8 cellular contexts compared by ENCODE assay signal in genomic region chr1:75375476-75376447, GRCh38.
A peak's percentile ranks its signal among the peaks of the same experiment; 100 is the strongest.
DNase-seq lines count a peak whose midpoint lies in the region; TF ChIP-seq lines count a peak whose summit lies in the region.
"Not testable (repeated sequence)": the region's sequence is repeated elsewhere in the genome, so short reads cannot be mapped to it uniquely, and the experiment has no call there.

No MANE protein-coding gene starts in this region.

- DNase-seq in DMS 273 (lab: John Stamatoyannopoulos, UW; ENCODE audit: unreplicated experiment) (peak; percentile 41), NCI-H2171 treated with DMSO at 0.1 percent for 48 hours (lab: John Stamatoyannopoulos, UW) (peak; percentile 51), RPMI8226 (peak; percentile 9)
- not testable (repeated sequence) for DNase-seq in HEK293T (ENCODE audit: extremely low spot score); activated naive CD4-positive, alpha-beta T cell treated with anti-CD3 and anti-CD28 coated beads for 36 hours; endodermal cell

- not testable (repeated sequence) for H3K9me3 Mint-ChIP-seq in activated naive CD4-positive, alpha-beta T cell treated with anti-CD3 and anti-CD28 coated beads for 36 hours; stimulated activated naive CD8-positive, alpha-beta T cell treated with anti-CD3 and anti-CD28 coated beads, Interleukin-15, Interleukin-2, amounts not matched to agents 100 ng/mL and 50 ng/mL, for 24 hours
- H3K9me3 Mint-ChIP-seq in endodermal cell = peaks cover 13% of the 10 kb centered on the region

- not testable (repeated sequence) for H3K36me3 Mint-ChIP-seq in activated naive CD4-positive, alpha-beta T cell treated with anti-CD3 and anti-CD28 coated beads for 36 hours (ENCODE audit: low read depth); endodermal cell (ENCODE audit: low read depth); stimulated activated naive CD8-positive, alpha-beta T cell treated with anti-CD3 and anti-CD28 coated beads, Interleukin-15, Interleukin-2, amounts not matched to agents 100 ng/mL and 50 ng/mL, for 24 hours (ENCODE audit: low read depth)

- H3K9me3 ChIP-seq in endodermal cell (ENCODE audit: control insufficient read depth, low read length); mesodermal cell (ENCODE audit: control insufficient read depth, low read length): not testable (repeated sequence)

- intact Hi-C loops in activated naive CD4-positive, alpha-beta T cell treated with anti-CD3 and anti-CD28 coated beads for 36 hours (cut with micrococcal nuclease) = loop anchor here (1.0 kb wide), 2 partner anchors 31 to 110 kb away; no protein-coding TSS in a partner anchor

- not testable (repeated sequence) for H3K27ac ChIP-seq in endodermal cell (ENCODE audit: low read depth, low read length)
- peak overlapping the region; percentile 5 for H3K27ac ChIP-seq in mesodermal cell (ENCODE audit: low read depth, low read length, severe bottlenecking)

- H3K36me3 ChIP-seq in endodermal cell (ENCODE audit: control insufficient read depth, insufficient read depth, low read length); mesodermal cell (ENCODE audit: control insufficient read depth, insufficient read depth, low read length): not testable (repeated sequence)

- not testable (repeated sequence) for H3K4me1 ChIP-seq in endodermal cell (ENCODE audit: control insufficient read depth, insufficient read depth, low read length); mesodermal cell (ENCODE audit: control insufficient read depth, insufficient read depth, low read length, poor library complexity, severe bottlenecking)

- not testable (repeated sequence) for H3K4me1 Mint-ChIP-seq in activated naive CD4-positive, alpha-beta T cell treated with anti-CD3 and anti-CD28 coated beads for 36 hours (ENCODE audit: low read depth); endodermal cell; stimulated activated naive CD8-positive, alpha-beta T cell treated with anti-CD3 and anti-CD28 coated beads, Interleukin-15, Interleukin-2, amounts not matched to agents 100 ng/mL and 50 ng/mL, for 24 hours (ENCODE audit: low read depth)

- H3K4me3 ChIP-seq in endodermal cell (ENCODE audit: low read length) = peak overlapping the region; percentile 87
- H3K4me3 ChIP-seq in mesodermal cell (ENCODE audit: extremely low read depth, insufficient read depth, low read length, poor library complexity, severe bottlenecking) = peak overlapping the region; percentile 27

- not testable (repeated sequence) for H3K27me3 Mint-ChIP-seq in activated naive CD4-positive, alpha-beta T cell treated with anti-CD3 and anti-CD28 coated beads for 36 hours (ENCODE audit: low read depth); endodermal cell (ENCODE audit: insufficient read depth); stimulated activated naive CD8-positive, alpha-beta T cell treated with anti-CD3 and anti-CD28 coated beads, Interleukin-15, Interleukin-2, amounts not matched to agents 100 ng/mL and 50 ng/mL, for 24 hours

- POLR2A ChIA-PET in HEK293T (lab: Yijun Ruan, JAX) = interaction anchor here (1.4 to 1.8 kb wide), 2 partner anchors 110 to 239 kb away, joined by 4 read pairs; no protein-coding TSS in a partner anchor

- CTCF ChIA-PET in HEK293T (lab: Yijun Ruan, JAX) = interaction anchor here (0.6 to 0.7 kb wide), 2 partner anchors 89 to 256 kb away, joined by 3 to 4 read pairs; no protein-coding TSS in a partner anchor
- CTCF ChIA-PET in activated naive CD4-positive, alpha-beta T cell treated with anti-CD3 and anti-CD28 coated beads for 36 hours (lab: Charles Lee) = not testable (repeated sequence)

- H3K4me3 Mint-ChIP-seq in activated naive CD4-positive, alpha-beta T cell treated with anti-CD3 and anti-CD28 coated beads for 36 hours = peak overlapping the region; percentile 85
- peak overlapping the region; percentile 56 for H3K4me3 Mint-ChIP-seq in endodermal cell
- H3K4me3 Mint-ChIP-seq in stimulated activated naive CD8-positive, alpha-beta T cell treated with anti-CD3 and anti-CD28 coated beads, Interleukin-15, Interleukin-2, amounts not matched to agents 100 ng/mL and 50 ng/mL, for 24 hours = peak overlapping the region; percentile 94

- H3K9ac ChIP-seq in endodermal cell (ENCODE audit: extremely low read depth, low read length, poor library complexity, severe bottlenecking) = peak overlapping the region; percentile 62

- H3K27me3 ChIP-seq in endodermal cell (ENCODE audit: control insufficient read depth, insufficient read depth, low read length, poor library complexity, severe bottlenecking) = not testable (repeated sequence)

- WGBS in endodermal cell (ENCODE audit: insufficient coverage in 1 of 2, insufficient read length in 1 of 2), 2 experiments = 37 to 44% methylated on average over 2 to 21 of the region's 25 CpGs
- WGBS in mesodermal cell (ENCODE audit: insufficient coverage in 2 of 2), 2 experiments = 15 to 52% methylated on average over 4 to 5 of the region's 25 CpGs

- not testable (repeated sequence) for TF ChIP-seq CTCF in endodermal cell (conservative IDR thresholded peaks at IDR 0.05)

- H3K27ac Mint-ChIP-seq in activated naive CD4-positive, alpha-beta T cell treated with anti-CD3 and anti-CD28 coated beads for 36 hours = peak overlapping the region; percentile 92
- H3K27ac Mint-ChIP-seq in endodermal cell = peak overlapping the region; percentile 92
- H3K27ac Mint-ChIP-seq in stimulated activated naive CD8-positive, alpha-beta T cell treated with anti-CD3 and anti-CD28 coated beads, Interleukin-15, Interleukin-2, amounts not matched to agents 100 ng/mL and 50 ng/mL, for 24 hours = peak overlapping the region; percentile 93

TF ChIP-seq in HEK293T, 16 proteins besides CTCF, POLR2A, EP300 and RAD21:
- TF ChIP-seq, protein P1, sequence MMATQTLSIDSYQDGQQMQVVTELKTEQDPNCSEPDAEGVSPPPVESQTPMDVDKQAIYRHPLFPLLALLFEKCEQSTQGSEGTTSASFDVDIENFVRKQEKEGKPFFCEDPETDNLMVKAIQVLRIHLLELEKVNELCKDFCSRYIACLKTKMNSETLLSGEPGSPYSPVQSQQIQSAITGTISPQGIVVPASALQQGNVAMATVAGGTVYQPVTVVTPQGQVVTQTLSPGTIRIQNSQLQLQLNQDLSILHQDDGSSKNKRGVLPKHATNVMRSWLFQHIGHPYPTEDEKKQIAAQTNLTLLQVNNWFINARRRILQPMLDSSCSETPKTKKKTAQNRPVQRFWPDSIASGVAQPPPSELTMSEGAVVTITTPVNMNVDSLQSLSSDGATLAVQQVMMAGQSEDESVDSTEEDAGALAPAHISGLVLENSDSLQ (IDR thresholded peaks at IDR 0.05) = peak; percentile 81
- TF ChIP-seq NFRKB (IDR thresholded peaks at IDR 0.05) (peak; percentile 81), L3MBTL2 (conservative IDR thresholded peaks at IDR 0.05) (peak; percentile 76)
